Comparison of ENCODE assay signal across 9 cellular contexts in the genomic region with DNA sequence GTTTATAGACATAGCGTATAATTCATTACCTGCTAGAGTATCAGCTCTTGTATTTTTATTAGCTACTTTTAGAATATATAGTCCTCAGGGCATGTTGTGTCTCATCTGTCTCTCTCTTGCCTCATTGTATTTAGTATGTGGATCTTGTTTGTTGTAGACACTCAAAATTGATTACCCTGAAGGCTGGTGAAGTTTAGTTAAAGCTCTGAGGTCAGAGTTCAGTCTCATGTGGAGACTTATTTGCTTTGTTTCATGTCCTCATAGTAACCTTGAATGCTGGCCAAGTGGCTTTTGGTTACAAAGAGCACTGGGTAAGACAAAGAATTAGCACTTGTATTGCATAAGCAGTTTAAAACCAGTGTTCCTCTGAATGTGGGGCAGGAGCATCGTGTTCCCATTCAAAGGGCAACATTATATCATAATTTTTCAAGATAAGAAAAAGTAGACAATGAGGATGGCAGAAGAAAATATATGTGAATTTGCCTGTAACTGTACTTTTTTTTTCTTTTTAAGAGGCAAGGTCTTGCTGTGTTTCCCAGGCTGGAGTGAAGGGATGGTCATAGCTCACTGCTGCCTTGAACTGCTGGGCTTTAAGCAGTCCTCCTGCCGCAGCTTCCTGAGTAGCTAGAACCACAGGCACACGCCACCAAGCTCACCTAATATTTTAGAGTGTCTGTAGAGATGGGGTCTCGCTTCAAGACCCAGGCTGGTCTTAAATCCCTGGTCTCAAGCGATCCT. TPM values are rescaled to one million over a fixed set of nuclear protein-coding genes. Genes with fewer than 3 reads are reported as not detected.
DNase-seq lines count a peak whose midpoint lies in the region; ATAC-seq and TF ChIP-seq lines count a peak whose summit lies in the region.
"Had no signal": no experiment of that assay in that cellular context is flagged by ENCODE, and none has a peak within 500 bp of the region (broad histone marks: within the 10 kb centered on the region; RNA-seq: fewer than 3 reads in every experiment).

No MANE protein-coding gene starts in this region.

- TF ChIP-seq RAD21 in liver (IDR thresholded peaks at IDR 0.05) = peak; percentile 43 to 48

- H3K9ac ChIP-seq in liver (ENCODE audit: low read depth in 1 of 2, low read length in 2 of 2) = peak overlapping the region in 1 of 2 donors; percentile 65

- 53% methylated on average over 6 of the region's 6 CpGs for WGBS in liver

- no peaks in the 10 kb centered on the region for H3K9me3 Mint-ChIP-seq in natural killer cell
- no peaks in the 10 kb centered on the region for H3K9me3 Mint-ChIP-seq in natural killer cell treated with Interleukin-12 subunit alpha and Interleukin-12 subunit beta and Interleukin-15 and Interleukin-18, amount 100 ng/mL, for 72 hours
- no peaks in the 10 kb centered on the region for H3K9me3 Mint-ChIP-seq in activated T-helper 17 cell treated with anti-CD3 and anti-CD28 coated beads, Interleukin-2, amount 50 U/mL, for 72 hours

- no peaks in the 10 kb centered on the region for H3K36me3 Mint-ChIP-seq in natural killer cell
- no peaks in the 10 kb centered on the region for H3K36me3 Mint-ChIP-seq in natural killer cell treated with Interleukin-12 subunit alpha and Interleukin-12 subunit beta and Interleukin-15 and Interleukin-18, amount 100 ng/mL, for 72 hours
- peaks cover 42% of the 10 kb centered on the region for H3K36me3 Mint-ChIP-seq in activated T-helper 17 cell treated with anti-CD3 and anti-CD28 coated beads, Interleukin-2, amount 50 U/mL, for 72 hours (ENCODE audit: low read depth)

- H3K4me3 ChIP-seq in liver (ENCODE audit: low read depth in 1 of 3, low read length in 3 of 3) (peak overlapping the region; percentile 57 to 78 (median 62)), dorsolateral prefrontal cortex (no peak overlapping the region)

- intact Hi-C loops in natural killer cell (cut with micrococcal nuclease) = no loop called here
- intact Hi-C loops in dorsolateral prefrontal cortex (cut with DNase I) = no loop called here

- H3K9me3 ChIP-seq in liver (ENCODE audit: control insufficient read depth in 4 of 4, low read length in 3 of 4) = no peaks in the 10 kb centered on the region

- peak overlapping the region; percentile 47 to 61 for H3K27ac ChIP-seq in liver (ENCODE audit: low read depth in 1 of 2, low read length in 2 of 2)
- H3K27ac ChIP-seq in dorsolateral prefrontal cortex = peak overlapping the region in 23 of 59 donors; percentile 1 to 62 (median 29)

- TF ChIP-seq CTCF in natural killer cell (IDR thresholded peaks at IDR 0.05) = no peak
- no peak for TF ChIP-seq CTCF in liver (IDR thresholded peaks at IDR 0.05; ENCODE audit: low read depth, low read length, missing input control)
- no peak for TF ChIP-seq CTCF in dorsolateral prefrontal cortex (IDR thresholded peaks at IDR 0.05 in 54 of 56, conservative IDR thresholded peaks at IDR 0.05 in 2 of 56; ENCODE audit: low read depth in 1 of 56, partially characterized antibody in 56 of 56)

- H3K27me3 Mint-ChIP-seq in natural killer cell (ENCODE audit: low read depth in 2 of 2) = no peaks in the 10 kb centered on the region
- H3K27me3 Mint-ChIP-seq in natural killer cell treated with Interleukin-12 subunit alpha and Interleukin-12 subunit beta and Interleukin-15 and Interleukin-18, amount 100 ng/mL, for 72 hours = no peaks in the 10 kb centered on the region
- no peaks in the 10 kb centered on the region for H3K27me3 Mint-ChIP-seq in activated T-helper 17 cell treated with anti-CD3 and anti-CD28 coated beads, Interleukin-2, amount 50 U/mL, for 72 hours

- peak overlapping the region; percentile 6 for H3K4me3 Mint-ChIP-seq in natural killer cell
- no peak overlapping the region for H3K4me3 Mint-ChIP-seq in natural killer cell treated with Interleukin-12 subunit alpha and Interleukin-12 subunit beta and Interleukin-15 and Interleukin-18, amount 100 ng/mL, for 72 hours
- H3K4me3 Mint-ChIP-seq in activated T-helper 17 cell treated with anti-CD3 and anti-CD28 coated beads, Interleukin-2, amount 50 U/mL, for 72 hours = no peak overlapping the region

- H3K27ac Mint-ChIP-seq in natural killer cell = peak overlapping the region; percentile 23 to 60
- H3K27ac Mint-ChIP-seq in natural killer cell treated with Interleukin-12 subunit alpha and Interleukin-12 subunit beta and Interleukin-15 and Interleukin-18, amount 100 ng/mL, for 72 hours = peak overlapping the region in 1 of 2 donors; percentile 38
- peak overlapping the region; percentile 66 for H3K27ac Mint-ChIP-seq in activated T-helper 17 cell treated with anti-CD3 and anti-CD28 coated beads, Interleukin-2, amount 50 U/mL, for 72 hours

- H3K27me3 ChIP-seq in liver (ENCODE audit: control insufficient read depth in 4 of 4, insufficient read depth in 4 of 4, low read length in 3 of 4) (no peaks in the 10 kb centered on the region), dorsolateral prefrontal cortex (no peaks in the 10 kb centered on the region)

- peaks cover 23 to 39% (median 32%) of the 10 kb centered on the region in 4 donors for H3K4me1 ChIP-seq in liver (ENCODE audit: control insufficient read depth in 4 of 4, insufficient read depth in 4 of 4, low read length in 3 of 4)

- no peak for DNase-seq in natural killer cell
- no peak for DNase-seq in natural killer cell treated with Interleukin-12 subunit alpha and Interleukin-12 subunit beta and Interleukin-15 and Interleukin-18, amount 100 ng/mL, for 72 hours (ENCODE audit: low spot score)
- DNase-seq in dorsolateral prefrontal cortex = no peak
- DNase-seq in KG1 (lab: John Stamatoyannopoulos, UW) = no peak

- ATAC-seq in natural killer cell = no peak
- no peak for ATAC-seq in natural killer cell treated with Interleukin-12 subunit alpha and Interleukin-12 subunit beta and Interleukin-15 and Interleukin-18, amount 100 ng/mL, for 72 hours
- no peak for ATAC-seq in activated T-helper 17 cell treated with anti-CD3 and anti-CD28 coated beads, Interleukin-2, amount 50 U/mL, for 72 hours (replicated peaks)
- ATAC-seq in GM21515 (IDR thresholded peaks at IDR 0.05; ENCODE audit: unreplicated experiment) = no peak
- ATAC-seq in HG02759 (IDR thresholded peaks at IDR 0.05; ENCODE audit: unreplicated experiment) = no peak
- ATAC-seq: SK-N-SH treated with all-trans-retinoic acid at 6 μM for 48 hours had no signal

- no peaks in the 10 kb centered on the region for H3K36me3 ChIP-seq in liver (ENCODE audit: control insufficient read depth in 4 of 4, insufficient read depth in 3 of 4, low read depth in 1 of 4, low read length in 3 of 4)

- peaks cover 21 to 46% of the 10 kb centered on the region in 2 donors for H3K4me1 Mint-ChIP-seq in natural killer cell
- peaks cover 26 to 29% of the 10 kb centered on the region in 2 donors for H3K4me1 Mint-ChIP-seq in natural killer cell treated with Interleukin-12 subunit alpha and Interleukin-12 subunit beta and Interleukin-15 and Interleukin-18, amount 100 ng/mL, for 72 hours (ENCODE audit: low read depth in 2 of 2)
- peaks cover 26% of the 10 kb centered on the region for H3K4me1 Mint-ChIP-seq in activated T-helper 17 cell treated with anti-CD3 and anti-CD28 coated beads, Interleukin-2, amount 50 U/mL, for 72 hours

TF ChIP-seq in liver, 16 proteins besides CTCF, POLR2A, EP300 and RAD21 (continues in another document):
- TF ChIP-seq SP1 (IDR thresholded peaks at IDR 0.05) (peak; percentile 94), HNF4G (IDR thresholded peaks at IDR 0.05) (peak; percentile 86), TAF1 (conservative IDR thresholded peaks at IDR 0.05) (peak; percentile 70), YY1 (IDR thresholded peaks at IDR 0.05) (peak; percentile 71), EGR1 (IDR thresholded peaks at IDR 0.05; ENCODE audit: low read depth in 2 of 2) (no peak), FOXA1 (IDR thresholded peaks at IDR 0.05) (peak; percentile 77), FOXA2 (IDR thresholded peaks at IDR 0.05) (peak; percentile 84), RXRA (IDR thresholded peaks at IDR 0.05) (peak; percentile 93 to 96), JUND (IDR thresholded peaks at IDR 0.05) (peak; percentile 94), GABPA (IDR thresholded peaks at IDR 0.05 in 1 of 2, conservative IDR thresholded peaks at IDR 0.05 in 1 of 2) (peak in 1 of 2 donors; percentile 61)
- TF ChIP-seq, protein P1, sequence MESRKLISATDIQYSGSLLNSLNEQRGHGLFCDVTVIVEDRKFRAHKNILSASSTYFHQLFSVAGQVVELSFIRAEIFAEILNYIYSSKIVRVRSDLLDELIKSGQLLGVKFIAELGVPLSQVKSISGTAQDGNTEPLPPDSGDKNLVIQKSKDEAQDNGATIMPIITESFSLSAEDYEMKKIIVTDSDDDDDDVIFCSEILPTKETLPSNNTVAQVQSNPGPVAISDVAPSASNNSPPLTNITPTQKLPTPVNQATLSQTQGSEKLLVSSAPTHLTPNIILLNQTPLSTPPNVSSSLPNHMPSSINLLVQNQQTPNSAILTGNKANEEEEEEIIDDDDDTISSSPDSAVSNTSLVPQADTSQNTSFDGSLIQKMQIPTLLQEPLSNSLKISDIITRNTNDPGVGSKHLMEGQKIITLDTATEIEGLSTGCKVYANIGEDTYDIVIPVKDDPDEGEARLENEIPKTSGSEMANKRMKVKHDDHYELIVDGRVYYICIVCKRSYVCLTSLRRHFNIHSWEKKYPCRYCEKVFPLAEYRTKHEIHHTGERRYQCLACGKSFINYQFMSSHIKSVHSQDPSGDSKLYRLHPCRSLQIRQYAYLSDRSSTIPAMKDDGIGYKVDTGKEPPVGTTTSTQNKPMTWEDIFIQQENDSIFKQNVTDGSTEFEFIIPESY (IDR thresholded peaks at IDR 0.05) = peak; percentile 90
- TF ChIP-seq, protein P2, sequence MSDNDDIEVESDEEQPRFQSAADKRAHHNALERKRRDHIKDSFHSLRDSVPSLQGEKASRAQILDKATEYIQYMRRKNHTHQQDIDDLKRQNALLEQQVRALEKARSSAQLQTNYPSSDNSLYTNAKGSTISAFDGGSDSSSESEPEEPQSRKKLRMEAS (IDR thresholded peaks at IDR 0.05) = peak; percentile 81

RNA-seq across cellular contexts. Expression of a gene that starts 17.4 kb away (rescaled TPM):
- total RNA-seq in natural killer cell (10 to 100 TPM; 48.2 to 56.1 (median 49.7) TPM), liver (10 to 100 TPM; 12.7 to 36.3 TPM), dorsolateral prefrontal cortex (10 to 100 TPM; 23.5 to 69.8 (median 45.5) TPM)
- total RNA-seq in natural killer cell treated with Interleukin-12 subunit alpha and Interleukin-12 subunit beta and Interleukin-15 and Interleukin-18, amount 100 ng/mL, for 72 hours = 10 to 100 TPM; 31.0 to 37.6 TPM
- 10 to 100 TPM; 33.6 to 36.4 TPM for total RNA-seq in activated T-helper 17 cell treated with anti-CD3 and anti-CD28 coated beads, Interleukin-2, amount 50 U/mL, for 72 hours
- 10 to 100 TPM in 1 of 2 donors, 1 to 10 TPM in 1; 6.1 to 11.6 TPM for polyA plus RNA-seq in liver

RNA-seq across cellular contexts. Expression of a gene that starts 17.6 kb away (rescaled TPM):
- total RNA-seq in natural killer cell (10 to 100 TPM; 13.4 to 15.1 (median 15.1) TPM), liver (10 to 100 TPM; 15.0 to 26.4 TPM), dorsolateral prefrontal cortex (10 to 100 TPM in 2 of 120 experiments, 1 to 10 TPM in 118; 3.5 to 11.0 (median 7.7) TPM)
- 10 to 100 TPM; 15.7 to 20.3 TPM for total RNA-seq in natural killer cell treated with Interleukin-12 subunit alpha and Interleukin-12 subunit beta and Interleukin-15 and Interleukin-18, amount 100 ng/mL, for 72 hours
- 10 to 100 TPM; 10.5 to 23.4 TPM for total RNA-seq in activated T-helper 17 cell treated with anti-CD3 and anti-CD28 coated beads, Interleukin-2, amount 50 U/mL, for 72 hours
- 10 to 100 TPM; 21.9 to 25.2 TPM for polyA plus RNA-seq in liver

Comparison
In these comparisons a context has a peak if more than half of its experiments do, and no peak if none do; other contexts are left out.
1. H3K4me3 ChIP-seq: peak in liver (3 of 3); none in dorsolateral prefrontal cortex (0 of 59).